8 cellular contexts compared by ENCODE assay signal in genomic region chr18:10851824-10852225, GRCh38.
A peak's percentile ranks its signal among the peaks of the same experiment; 100 is the strongest.
DNase-seq lines count a peak whose midpoint lies in the region; ATAC-seq, FAIRE-seq and TF ChIP-seq lines count a peak whose summit lies in the region.

No MANE protein-coding gene starts in this region.

- CTCF ChIA-PET in HEK293T (lab: Yijun Ruan, JAX), result interaction anchor here (0.7 to 1.4 kb wide), 3 partner anchors 190 to 302 kb away, joined by 3 to 4 read pairs (median 3); no protein-coding TSS in a partner anchor

- no peak overlapping the region for H3K4ac ChIP-seq in mesendoderm (ENCODE audit: low read depth, low read length)

- H4K8ac ChIP-seq in mesendoderm (ENCODE audit: low read depth, low read length), result no peak overlapping the region

- H3K4me2 ChIP-seq in mesendoderm (ENCODE audit: low read length), result no peak overlapping the region

- POLR2A ChIA-PET in HEK293T (lab: Yijun Ruan, JAX), result no interaction called here

- no peak overlapping the region for H3K18ac ChIP-seq in mesendoderm (ENCODE audit: low read length)

- no peak overlapping the region for H4K5ac ChIP-seq in mesendoderm (ENCODE audit: low read length)

- ATAC-seq in HG02970 (IDR thresholded peaks at IDR 0.05; ENCODE audit: low FRiP score, unreplicated experiment), result no peak

- H3K9ac ChIP-seq in mesendoderm (ENCODE audit: low read length), result no peak overlapping the region

- no peak overlapping the region for H3K27ac ChIP-seq in mesendoderm (ENCODE audit: low read depth, low read length)

- H3K27me3 ChIP-seq in mesendoderm (ENCODE audit: insufficient read depth, low read length, poor library complexity), result no peaks in the 10 kb centered on the region

- no peak overlapping the region for H3K56ac ChIP-seq in mesendoderm (ENCODE audit: low read length)

- no peak overlapping the region for H2BK120ac ChIP-seq in mesendoderm (ENCODE audit: low read depth, low read length)

- H2AK5ac ChIP-seq in mesendoderm (ENCODE audit: low read length), result no peak overlapping the region

- H3K36me3 ChIP-seq in mesendoderm (ENCODE audit: control insufficient read depth, insufficient read depth, low read length), result no peaks in the 10 kb centered on the region

- H3K4me3 ChIP-seq in mesendoderm (ENCODE audit: low read length), result no peak overlapping the region

- no peaks in the 10 kb centered on the region for H3K79me1 ChIP-seq in mesendoderm (ENCODE audit: low read length)

- H2BK15ac ChIP-seq in mesendoderm (replicated peaks; ENCODE audit: low read depth), result no peak overlapping the region

- no peak overlapping the region for H3K23ac ChIP-seq in mesendoderm (ENCODE audit: low read length)

- no peak overlapping the region for H2BK5ac ChIP-seq in mesendoderm (ENCODE audit: low read length)

- DNase-seq in COR-L47 (lab: John Stamatoyannopoulos, UW) (peak; percentile 22), HEK293T (ENCODE audit: extremely low spot score) (peak; percentile 12), NCI-H82 treated with DMSO at 0.1 percent for 48 hours (lab: John Stamatoyannopoulos, UW; ENCODE audit: unreplicated experiment) (peak; percentile 17), mesendoderm (peak; percentile 61), T1000 (lab: John Stamatoyannopoulos, UW) (no peak)
- no peak for DNase-seq in NK-92 treated with Interleukin-12 subunit alpha and Interleukin-12 subunit beta, amount 100 ng/mL, for 24 hours (lab: John Stamatoyannopoulos, UW)

- no CpG with 5 or more reads among the region's 3 CpGs for WGBS in mesendoderm (ENCODE audit: extremely low coverage, insufficient coverage, low lambda C conversion rate)

- FAIRE-seq in colon (lab: Jason Lieb, UNC), result peak; percentile 24

- no peaks in the 10 kb centered on the region for H3K79me2 ChIP-seq in mesendoderm (ENCODE audit: control insufficient read depth, insufficient read depth, low read length)

- peaks cover 2% of the 10 kb centered on the region for H3K4me1 ChIP-seq in mesendoderm (ENCODE audit: control insufficient read depth, low read depth, low read length)

TF ChIP-seq in HEK293T, 16 proteins besides CTCF, POLR2A, EP300 and RAD21:
- no peak for TF ChIP-seq NFRKB (IDR thresholded peaks at IDR 0.05)
- TF ChIP-seq SUZ12 (IDR thresholded peaks at IDR 0.05), result no peak
- TF ChIP-seq HDGF (IDR thresholded peaks at IDR 0.05; ENCODE audit: borderline replicate concordance), result no peak
- no peak for TF ChIP-seq FOXK2 (IDR thresholded peaks at IDR 0.05)
- no peak for TF ChIP-seq FOXM1 (IDR thresholded peaks at IDR 0.05; ENCODE audit: borderline replicate concordance)
- TF ChIP-seq ARNT (IDR thresholded peaks at IDR 0.05), result no peak
- no peak for TF ChIP-seq TARDBP (IDR thresholded peaks at IDR 0.05)
- TF ChIP-seq LEF1 (IDR thresholded peaks at IDR 0.05; ENCODE audit: borderline replicate concordance), result no peak
- TF ChIP-seq ZNF384 (IDR thresholded peaks at IDR 0.05), result no peak
- TF ChIP-seq PKNOX1 (IDR thresholded peaks at IDR 0.05), result no peak
- no peak for TF ChIP-seq SP1 (IDR thresholded peaks at IDR 0.05)
- TF ChIP-seq ELF4 (IDR thresholded peaks at IDR 0.05), result no peak
- TF ChIP-seq FOXA1 (IDR thresholded peaks at IDR 0.05), result no peak
- no peak for TF ChIP-seq CTBP1 (IDR thresholded peaks at IDR 0.05; ENCODE audit: borderline replicate concordance)
- no peak for TF ChIP-seq L3MBTL2 (conservative IDR thresholded peaks at IDR 0.05)
- no peak for TF ChIP-seq BHLHE40 (IDR thresholded peaks at IDR 0.05; ENCODE audit: borderline replicate concordance)

Comparison
In these comparisons a context has a peak if more than half of its experiments do, and no peak if none do; other contexts are left out.
1. DNase-seq: peak in COR-L47 (single experiment), HEK293T (single experiment), NCI-H82 treated with DMSO at 0.1 percent for 48 hours (single experiment) and mesendoderm (single experiment); none in T1000 (single experiment) and NK-92 treated with Interleukin-12 subunit alpha and Interleukin-12 subunit beta, amount 100 ng/mL, for 24 hours (single experiment).